Comparison of ENCODE assay signal across 17 cellular contexts in the genomic region with DNA sequence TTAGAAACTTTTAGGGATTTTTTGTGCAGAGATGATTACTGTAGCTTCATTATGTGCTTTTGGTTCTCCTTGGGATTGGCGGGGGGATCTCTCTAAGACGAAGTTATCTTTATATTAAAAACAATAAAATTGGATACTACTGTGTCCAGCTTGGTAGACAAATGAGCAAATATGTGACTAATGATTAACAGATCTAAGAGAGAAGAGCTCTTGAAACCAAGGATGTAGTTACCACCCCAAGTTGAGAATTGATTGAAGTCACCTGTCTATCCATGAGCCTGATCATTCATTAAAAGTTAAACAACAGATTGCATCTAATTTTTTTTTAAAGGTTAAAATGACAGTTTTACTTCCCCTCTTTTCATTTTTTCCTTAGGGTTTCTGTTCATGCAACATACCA.
"Had no signal": no experiment of that assay in that cellular context is flagged by ENCODE, and none has a peak within 500 bp of the region (broad histone marks: within the 10 kb centered on the region; RNA-seq: fewer than 3 reads in every experiment).

No MANE protein-coding gene starts in this region.

- DNase-seq: activated B cell treated with CpG ODN at 0.5 μM for 24 hours; activated CD4-positive, alpha-beta memory T cell treated with anti-CD3 and anti-CD28 coated beads for 36 hours; activated CD4-positive, alpha-beta T cell treated with anti-CD3 and anti-CD28 coated beads for 4 hours; activated naive CD4-positive, alpha-beta T cell treated with anti-CD3 and anti-CD28 coated beads, Interleukin-2, amount 10 ng/mL, durations not matched to agents 7 days and 5 days; amniotic stem cell; dermis blood vessel endothelial cell; effector memory CD4-positive, alpha-beta T cell; immature natural killer cell; stimulated activated CD4-positive, alpha-beta T cell treated with anti-CD3 and anti-CD28 coated beads, Interleukin-12 subunit alpha, Interleukin-12 subunit beta, amount 100 ng/mL, for 4 hours; stimulated activated CD4-positive, alpha-beta T cell treated with anti-CD3 and anti-CD28 coated beads, Interleukin-1b, Interleukin-23, amount 100 ng/mL, for 48 hours; stimulated activated naive CD4-positive, alpha-beta T cell treated with Interleukin-2 at 50 U/mL for 16 hours; substantia nigra; tibial artery; uterus had no signal

- H3K27ac ChIP-seq: tibial artery, uterus had no signal

- H3K27me3 Mint-ChIP-seq: activated B cell treated with CpG ODN at 0.5 μM for 24 hours; activated CD4-positive, alpha-beta memory T cell treated with anti-CD3 and anti-CD28 coated beads for 36 hours; activated naive CD4-positive, alpha-beta T cell treated with anti-CD3 and anti-CD28 coated beads, Interleukin-2, amount 10 ng/mL, durations not matched to agents 7 days and 5 days; memory B cell; progenitor cell of endocrine pancreas had no signal

- H3K4me3 ChIP-seq: tibial artery, uterus had no signal

- H3K9me3 Mint-ChIP-seq: activated B cell treated with CpG ODN at 0.5 μM for 24 hours; activated CD4-positive, alpha-beta memory T cell treated with anti-CD3 and anti-CD28 coated beads for 36 hours; activated naive CD4-positive, alpha-beta T cell treated with anti-CD3 and anti-CD28 coated beads, Interleukin-2, amount 10 ng/mL, durations not matched to agents 7 days and 5 days; immature natural killer cell; memory B cell; neural crest cell had no signal

- H3K4me1 ChIP-seq: tibial artery, uterus had no signal

- H3K27ac Mint-ChIP-seq: activated B cell treated with CpG ODN at 0.5 μM for 24 hours; activated CD4-positive, alpha-beta memory T cell treated with anti-CD3 and anti-CD28 coated beads for 36 hours; activated naive CD4-positive, alpha-beta T cell treated with anti-CD3 and anti-CD28 coated beads, Interleukin-2, amount 10 ng/mL, durations not matched to agents 7 days and 5 days; immature natural killer cell; memory B cell; progenitor cell of endocrine pancreas had no signal

- H3K4me1 Mint-ChIP-seq: immature natural killer cell had no signal

- H3K4me3 Mint-ChIP-seq: activated B cell treated with CpG ODN at 0.5 μM for 24 hours; activated CD4-positive, alpha-beta memory T cell treated with anti-CD3 and anti-CD28 coated beads for 36 hours; activated naive CD4-positive, alpha-beta T cell treated with anti-CD3 and anti-CD28 coated beads, Interleukin-2, amount 10 ng/mL, durations not matched to agents 7 days and 5 days; immature natural killer cell; memory B cell; neural crest cell had no signal

- H3K36me3 ChIP-seq: uterus had no signal

- H3K9me3 ChIP-seq: tibial artery, uterus had no signal

- H3K27me3 ChIP-seq: tibial artery, uterus had no signal
